Comparison of ENCODE assay signal across 8 cellular contexts in the genomic region with DNA sequence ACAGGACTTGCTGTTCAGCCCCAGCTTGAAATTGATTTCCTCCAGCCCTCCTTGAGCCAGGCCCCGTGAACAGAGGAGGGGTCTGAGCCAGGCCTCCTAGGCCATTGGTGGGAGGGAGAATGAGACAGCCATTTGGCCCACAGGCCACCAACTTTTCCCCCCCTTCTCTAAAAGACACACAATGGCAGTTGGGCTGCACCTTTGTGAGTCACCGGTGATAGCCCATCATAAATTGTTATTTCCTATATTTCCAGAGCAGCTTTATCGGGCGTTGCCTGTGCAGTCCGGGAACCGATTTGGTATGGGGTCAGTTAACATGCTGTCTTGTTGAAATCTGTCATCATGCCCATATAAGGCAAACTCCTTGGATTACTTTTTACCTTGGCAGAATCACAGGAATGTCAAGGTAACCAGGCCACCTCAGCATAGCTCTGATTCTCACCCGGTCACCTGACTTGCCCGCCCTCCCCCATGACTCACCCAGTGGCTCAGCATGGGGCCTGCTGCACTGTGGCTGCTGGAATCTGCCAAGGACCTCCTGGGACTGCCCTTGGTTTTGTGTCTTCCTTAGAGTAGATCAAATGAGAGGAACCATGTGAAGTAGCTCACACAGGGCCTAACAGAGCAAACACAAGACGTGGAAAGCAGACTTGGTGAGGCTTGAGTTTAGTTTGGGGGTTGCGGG. TPM values are rescaled to one million over a fixed set of nuclear protein-coding genes. Genes with fewer than 3 reads are reported as not detected.
A peak's percentile ranks its signal among the peaks of the same experiment; 100 is the strongest.
DNase-seq lines count a peak whose midpoint lies in the region; ATAC-seq and TF ChIP-seq lines count a peak whose summit lies in the region.

No MANE protein-coding gene starts in this region.

- H3K9me3 ChIP-seq in OCI-LY3 (ENCODE audit: insufficient read depth, low read length) (no peaks in the 10 kb centered on the region), neutrophil (no peaks in the 10 kb centered on the region)

- peak overlapping the region; percentile 52 for H3K9ac ChIP-seq in OCI-LY3 (ENCODE audit: low read length)

- H3K4me2 ChIP-seq in OCI-LY3 (ENCODE audit: low read length), result peak overlapping the region; percentile 72

- peaks cover 97% of the 10 kb centered on the region for H3K79me2 ChIP-seq in OCI-LY3 (ENCODE audit: low read length)

- H4K20me1 ChIP-seq in OCI-LY3 (ENCODE audit: insufficient read depth, low read length), result no peaks in the 10 kb centered on the region

- no peaks in the 10 kb centered on the region for H3K27me3 ChIP-seq in OCI-LY3 (ENCODE audit: low read depth, low read length)
- H3K27me3 ChIP-seq in neutrophil, result no peaks in the 10 kb centered on the region

- H3K4me3 ChIP-seq in OCI-LY3 (ENCODE audit: low read length) (peak overlapping the region; percentile 53; the same call in 1 of the 2 replicates), fibroblast of pulmonary artery (replicated peaks; ENCODE audit: low read depth, low read length) (no peak overlapping the region), neutrophil (ENCODE audit: low read depth in 1 of 2, low read length in 1 of 2) (peak overlapping the region in 1 of 2 experiments; percentile 4)

- TF ChIP-seq CTCF in OCI-LY3 (IDR thresholded peaks at IDR 0.05; ENCODE audit: low read depth, low read length), result no peak
- TF ChIP-seq CTCF in fibroblast of pulmonary artery (IDR thresholded peaks at IDR 0.05; ENCODE audit: low read length, missing control alignments), result no peak
- TF ChIP-seq CTCF in neutrophil (IDR thresholded peaks at IDR 0.05), result no peak

- H3K36me3 ChIP-seq in OCI-LY3 (replicated peaks; ENCODE audit: low read depth, low read length) (peaks cover 24% of the 10 kb centered on the region), neutrophil (peaks cover 5% of the 10 kb centered on the region)

- ATAC-seq in GM18858 (IDR thresholded peaks at IDR 0.05; ENCODE audit: unreplicated experiment), result no peak

- DNase-seq in NCI-H2107 treated with DMSO at 0.1 percent for 48 hours (lab: John Stamatoyannopoulos, UW; ENCODE audit: unreplicated experiment) (peak; percentile 35), NCI-H2107 (lab: John Stamatoyannopoulos, UW) (no peak), activated T-helper 1 cell treated with Interleukin-2 at 50 U/mL for 16 hours (ENCODE audit: low read depth) (peak; percentile 41), fibroblast of pulmonary artery (ENCODE audit: low read depth) (peak; percentile 88), ureter (ENCODE audit: low spot score) (peak; percentile 91)

- peaks cover 60% of the 10 kb centered on the region for H3K4me1 ChIP-seq in OCI-LY3 (ENCODE audit: low read length)
- peaks cover 84 to 85% of the 10 kb centered on the region in 2 experiments for H3K4me1 ChIP-seq in neutrophil (ENCODE audit: control insufficient read depth in 1 of 2, insufficient read depth in 1 of 2, low read depth in 1 of 2, low read length in 1 of 2)

- H2AFZ ChIP-seq in OCI-LY3 (ENCODE audit: low read depth, low read length), result no peak overlapping the region

- peak overlapping the region; percentile 82 for H3K27ac ChIP-seq in OCI-LY3 (ENCODE audit: low read length)
- H3K27ac ChIP-seq in neutrophil, result peak overlapping the region; percentile 81

RNA-seq across cellular contexts. Expression of a gene that starts 36.1 kb away (rescaled TPM):
- 656 TPM for total RNA-seq in ureter
